Comparison of ENCODE assay signal across 8 cellular contexts in genomic region chr1:121097867-121098215, GRCh38.
DNase-seq lines count a peak whose midpoint lies in the region; ATAC-seq, FAIRE-seq and TF ChIP-seq lines count a peak whose summit lies in the region.
"Not testable (repeated sequence)": the region's sequence is repeated elsewhere in the genome, so short reads cannot be mapped to it uniquely, and the experiment has no call there.

No MANE protein-coding gene starts in this region.

- H3K9ac ChIP-seq in BLaER1 treated with 17β-estradiol and CSF1 and Interleukin-3, amounts not matched to agents 10 nM and 100 nM = peak overlapping the region in 5 of 11 experiments; percentile 46 to 64 (median 63); a peak in 6 of 22 replicates
- peak overlapping the region; percentile 46 to 91 for H3K9ac ChIP-seq in K562 (ENCODE audit: insufficient read depth in 1 of 2, low read depth in 2 of 2, low read length in 2 of 2)

- BruUV-seq in K562 (replicated peaks; lab: Mats Ljungman, UMichigan) = not testable (repeated sequence)

- CTCF ChIA-PET in K562 (lab: Yijun Ruan, JAX; ENCODE audit: low intra/inter-chr PET ratio) = not testable (repeated sequence)

- H3K4me1 ChIP-seq in BLaER1 treated with 17β-estradiol and CSF1 and Interleukin-3, amounts not matched to agents 10 nM and 100 nM = peaks cover 0 to 31% (median 20%) of the 10 kb centered on the region in 10 experiments; a peak in 16 of 20 replicates
- not testable (repeated sequence) for H3K4me1 ChIP-seq in Peyer's patch; K562 (replicated peaks in 1 of 2; ENCODE audit: control insufficient read depth in 2 of 2, insufficient read depth in 2 of 2, low read length in 2 of 2); mesodermal cell (ENCODE audit: control insufficient read depth, insufficient read depth, low read length, poor library complexity, severe bottlenecking)

- TF ChIP-seq RAD21 in K562 (CRISPR knock-in tag; conservative IDR thresholded peaks at IDR 0.05 in 1 of 2, IDR thresholded peaks at IDR 0.05 in 1 of 2) = not testable (repeated sequence)

- not testable (repeated sequence) for FAIRE-seq in K562 (lab: Jason Lieb, UNC)

- in situ Hi-C loops in K562 (cut with MboI) = not testable (repeated sequence)

- peak overlapping the region; percentile 81 for H2AFZ ChIP-seq in K562 (ENCODE audit: low read depth, low read length)

- TF ChIP-seq EP300 in K562 (IDR thresholded peaks at IDR 0.05; ENCODE audit: low read length) = not testable (repeated sequence)

- H3K4me3 ChIP-seq in BLaER1 treated with 17β-estradiol and CSF1 and Interleukin-3, amounts not matched to agents 10 nM and 100 nM = peak overlapping the region; percentile 26 to 58 (median 51); a peak in 14 of 20 replicates
- H3K4me3 ChIP-seq in Peyer's patch = peak overlapping the region; percentile 33 to 52 (median 48)
- H3K4me3 ChIP-seq in K562 = peak overlapping the region; percentile 50
- H3K4me3 ChIP-seq in mesodermal cell (ENCODE audit: extremely low read depth, insufficient read depth, low read length, poor library complexity, severe bottlenecking) = peak overlapping the region; percentile 32

- intact Hi-C loops in K562 (cut with micrococcal nuclease); Right ventricle myocardium inferior (cut with DNase I): not testable (repeated sequence)

- TF ChIP-seq CTCF in Peyer's patch (IDR thresholded peaks at IDR 0.05); K562 (IDR thresholded peaks at IDR 0.05 in 2 of 3, conservative IDR thresholded peaks at IDR 0.05 in 1 of 3; ENCODE audit: insufficient read depth in 2 of 3, low read depth in 1 of 3, low read length in 3 of 3): not testable (repeated sequence)

- DNase-seq in Peyer's patch (peak in 1 of 3 donors; percentile 47), K562 (ENCODE audit: extremely low read depth in 1 of 4, low spot score in 3 of 4) (peak; percentile 4 to 43 (median 6)), Right ventricle myocardium inferior (ENCODE audit: missing footprints) (peak; percentile 61)
- DNase-seq in stimulated activated CD8-positive, alpha-beta memory T cell treated with anti-CD3 and anti-CD28 coated beads, Interleukin-4, amount 100 ng/mL, for 48 hours = peak; percentile 25

- 6% methylated on average over 7 of the region's 21 CpGs for WGBS in K562 (ENCODE audit: insufficient coverage, low coverage, missing lambda C conversion rate)
- no CpG with 5 or more reads among the region's 21 CpGs for WGBS in mesodermal cell (ENCODE audit: insufficient coverage in 2 of 2), 2 experiments

- 0 out of 22 replicates have a peak, but pooled peaks cover 0 to 12% (median 0%) of the 10 kb centered on the region in 11 experiments for H3K36me3 ChIP-seq in BLaER1 treated with 17β-estradiol and CSF1 and Interleukin-3, amounts not matched to agents 10 nM and 100 nM
- not testable (repeated sequence) for H3K36me3 ChIP-seq in Peyer's patch; K562 (ENCODE audit: control insufficient read depth, insufficient read depth, low read length); mesodermal cell (ENCODE audit: control insufficient read depth, insufficient read depth, low read length)

- 0 out of 22 replicates have a peak overlapping the region, but pooled peaks of 1 of the 11 experiments have one; percentile 60 for H3K27ac ChIP-seq in BLaER1 treated with 17β-estradiol and CSF1 and Interleukin-3, amounts not matched to agents 10 nM and 100 nM
- peak overlapping the region in 1 of 4 donors; percentile 67 for H3K27ac ChIP-seq in Peyer's patch
- not testable (repeated sequence) for H3K27ac ChIP-seq in K562 (ENCODE audit: extremely low read depth, low read depth, low read length); mesodermal cell (ENCODE audit: low read depth, low read length, severe bottlenecking)

- H3K9me1 ChIP-seq in K562 (ENCODE audit: control insufficient read depth, insufficient read depth, low read length) = not testable (repeated sequence)

- H3K27me3 ChIP-seq in BLaER1 treated with 17β-estradiol and CSF1 and Interleukin-3, amounts not matched to agents 10 nM and 100 nM; Peyer's patch; K562 (ENCODE audit: control insufficient read depth in 2 of 2, insufficient read depth in 2 of 2, low read length in 2 of 2): not testable (repeated sequence)

- POLR2A ChIA-PET in K562 (lab: Yijun Ruan, JAX) = not testable (repeated sequence)

- not testable (repeated sequence) for H4K20me1 ChIP-seq in BLaER1 treated with 17β-estradiol and CSF1 and Interleukin-3, amounts not matched to agents 10 nM and 100 nM; K562 (replicated peaks; ENCODE audit: control insufficient read depth, insufficient read depth, low read length)

- H3K4me2 ChIP-seq in BLaER1 treated with 17β-estradiol and CSF1 and Interleukin-3, amounts not matched to agents 10 nM and 100 nM = peak overlapping the region in 10 of 11 experiments; percentile 18 to 48 (median 42); a peak in 9 of 22 replicates
- peak overlapping the region; percentile 76 for H3K4me2 ChIP-seq in K562 (ENCODE audit: insufficient read depth, low read length)

- H3K9me3 ChIP-seq in BLaER1 treated with 17β-estradiol and CSF1 and Interleukin-3, amounts not matched to agents 10 nM and 100 nM (replicated peaks in 1 of 11); Peyer's patch; K562 (replicated peaks; ENCODE audit: control insufficient read depth, insufficient read depth, low read depth, low read length); mesodermal cell (ENCODE audit: control insufficient read depth, low read length): not testable (repeated sequence)

- not testable (repeated sequence) for TF ChIP-seq POLR2A in Peyer's patch (IDR thresholded peaks at IDR 0.05); K562 (conservative IDR thresholded peaks at IDR 0.05)

- not testable (repeated sequence) for H3K79me2 ChIP-seq in K562 (ENCODE audit: control insufficient read depth, insufficient read depth, low read length)

- ATAC-seq in GM19467 (IDR thresholded peaks at IDR 0.05; ENCODE audit: unreplicated experiment) (peak; percentile 20), HG03571 (IDR thresholded peaks at IDR 0.05; ENCODE audit: unreplicated experiment) (peak; percentile 10), K562 (peak; percentile 61)
- not testable (repeated sequence) for ATAC-seq in Right ventricle myocardium inferior

TF ChIP-seq in K562, 482 proteins besides CTCF, POLR2A, EP300 and RAD21:
- peak; percentile 28; the same call in 1 of the 2 replicates for TF ChIP-seq RBFOX2 (IDR thresholded peaks at IDR 0.05; ENCODE audit: low read depth, low read length)
